14 cellular contexts compared by ENCODE assay signal in genomic region chr4:53307210-53307609, GRCh38. TPM values are rescaled to one million over a fixed set of nuclear protein-coding genes. Genes with fewer than 3 reads are reported as not detected.
A peak's percentile ranks its signal among the peaks of the same experiment; 100 is the strongest.
DNase-seq lines count a peak whose midpoint lies in the region; ATAC-seq, FAIRE-seq and TF ChIP-seq lines count a peak whose summit lies in the region.
"Had no signal": no experiment of that assay in that cellular context is flagged by ENCODE, and none has a peak within 500 bp of the region (broad histone marks: within the 10 kb centered on the region; RNA-seq: fewer than 3 reads in every experiment).

No MANE protein-coding gene starts in this region.

- H2AFZ ChIP-seq in osteoblast (ENCODE audit: low read length): no peak overlapping the region
- H2AFZ ChIP-seq: PC-9 had no signal

- H3K4me1 ChIP-seq in osteoblast (ENCODE audit: insufficient read depth, low read length) (peaks cover 48% of the 10 kb centered on the region), pancreas (no peaks in the 10 kb centered on the region)

- WGBS in pancreas, 2 donors: 100% methylated on average over 1 of the region's 1 CpG

- H3K27me3 ChIP-seq in osteoblast (ENCODE audit: insufficient read depth, low read length) (no peaks in the 10 kb centered on the region), pancreas (no peaks in the 10 kb centered on the region)
- H3K27me3 ChIP-seq: BLaER1 treated with 17β-estradiol and CSF1 and Interleukin-3, amounts not matched to agents 10 nM and 100 nM had no signal

- H3K79me2 ChIP-seq in osteoblast (ENCODE audit: insufficient read depth, low read length): peaks cover 5% of the 10 kb centered on the region

- intact Hi-C loops in pancreas (cut with DNase I): no loop called here

- H3K27ac ChIP-seq in osteoblast (ENCODE audit: low read depth, low read length): peak overlapping the region; percentile 86
- H3K27ac ChIP-seq in pancreas: no peak overlapping the region
- H3K27ac ChIP-seq: PC-9 had no signal

- ATAC-seq in GM19351 (IDR thresholded peaks at IDR 0.05; ENCODE audit: unreplicated experiment) (peak; percentile 7), HG02642 (IDR thresholded peaks at IDR 0.05; ENCODE audit: poor library complexity, unreplicated experiment) (peak; percentile 9), SK-N-SH treated with all-trans-retinoic acid at 6 μM for 48 hours (peak; percentile 58), pancreas (no peak)

- H3K9me3 ChIP-seq in osteoblast (ENCODE audit: low read depth, low read length) (no peaks in the 10 kb centered on the region), pancreas (no peaks in the 10 kb centered on the region)

- no peak for DNase-seq in osteoblast (ENCODE audit: insufficient read length, low spot score, missing footprints)
- DNase-seq in pancreas: no peak
- DNase-seq in central memory CD4-positive, alpha-beta T cell: no peak
- DNase-seq in DMS153 (lab: John Stamatoyannopoulos, UW): no peak
- no peak for DNase-seq in GF-D8 (lab: John Stamatoyannopoulos, UW)
- DNase-seq: DMS 273 treated with DMSO at 0.1 percent for 48 hours, NCI-H1092, PC-9, T-helper 1 cell had no signal

- H3K36me3 ChIP-seq in osteoblast (ENCODE audit: insufficient read depth, low read length) (no peaks in the 10 kb centered on the region), pancreas (no peaks in the 10 kb centered on the region)

- no peaks in the 10 kb centered on the region for H4K20me1 ChIP-seq in osteoblast (ENCODE audit: insufficient read depth, low read length)

- no peak overlapping the region for H3K4me3 ChIP-seq in osteoblast (ENCODE audit: insufficient read depth, low read length)
- H3K4me3 ChIP-seq in pancreas: no peak overlapping the region
- H3K4me3 ChIP-seq: BLaER1 treated with 17β-estradiol and CSF1 and Interleukin-3, amounts not matched to agents 10 nM and 100 nM; PC-9 had no signal

- peak overlapping the region; percentile 60 for H3K4me2 ChIP-seq in osteoblast (ENCODE audit: insufficient read depth, low read length)
- H3K4me2 ChIP-seq: PC-9 had no signal

- no peak for FAIRE-seq in pancreas (lab: Jason Lieb, UNC)
- FAIRE-seq: H54 had no signal

- no peak for TF ChIP-seq CTCF in osteoblast (IDR thresholded peaks at IDR 0.05; ENCODE audit: extremely low read depth, low read depth, low read length)
- TF ChIP-seq CTCF in pancreas (IDR thresholded peaks at IDR 0.05): no peak

TF ChIP-seq in SK-N-SH treated with all-trans-retinoic acid at 6 μM for 48 hours, 23 proteins besides CTCF, POLR2A, EP300 and RAD21:
- no peak for TF ChIP-seq SNAI2 (CRISPR knock-in tag; IDR thresholded peaks at IDR 0.05)

RNA-seq across cellular contexts. Expression of gene SCFD2, which starts 58.7 kb away (rescaled TPM):
- 24.2 and 27.7 TPM in 2 replicates for total RNA-seq in osteoblast
- 10 to 100 TPM in 3 of 6 donors, 1 to 10 TPM in 3; 6.1 to 13.5 (median 10.1) TPM for total RNA-seq in pancreas
- polyA plus RNA-seq in pancreas: 1 to 10 TPM; 4.0 to 4.6 TPM

Comparison
In these comparisons a context has a peak if more than half of its experiments do, and no peak if none do; other contexts are left out.
1. ATAC-seq: peak in GM19351 (single experiment), HG02642 (single experiment) and SK-N-SH treated with all-trans-retinoic acid at 6 μM for 48 hours (single experiment); none in pancreas (0 of 4).